In the genomic region with DNA sequence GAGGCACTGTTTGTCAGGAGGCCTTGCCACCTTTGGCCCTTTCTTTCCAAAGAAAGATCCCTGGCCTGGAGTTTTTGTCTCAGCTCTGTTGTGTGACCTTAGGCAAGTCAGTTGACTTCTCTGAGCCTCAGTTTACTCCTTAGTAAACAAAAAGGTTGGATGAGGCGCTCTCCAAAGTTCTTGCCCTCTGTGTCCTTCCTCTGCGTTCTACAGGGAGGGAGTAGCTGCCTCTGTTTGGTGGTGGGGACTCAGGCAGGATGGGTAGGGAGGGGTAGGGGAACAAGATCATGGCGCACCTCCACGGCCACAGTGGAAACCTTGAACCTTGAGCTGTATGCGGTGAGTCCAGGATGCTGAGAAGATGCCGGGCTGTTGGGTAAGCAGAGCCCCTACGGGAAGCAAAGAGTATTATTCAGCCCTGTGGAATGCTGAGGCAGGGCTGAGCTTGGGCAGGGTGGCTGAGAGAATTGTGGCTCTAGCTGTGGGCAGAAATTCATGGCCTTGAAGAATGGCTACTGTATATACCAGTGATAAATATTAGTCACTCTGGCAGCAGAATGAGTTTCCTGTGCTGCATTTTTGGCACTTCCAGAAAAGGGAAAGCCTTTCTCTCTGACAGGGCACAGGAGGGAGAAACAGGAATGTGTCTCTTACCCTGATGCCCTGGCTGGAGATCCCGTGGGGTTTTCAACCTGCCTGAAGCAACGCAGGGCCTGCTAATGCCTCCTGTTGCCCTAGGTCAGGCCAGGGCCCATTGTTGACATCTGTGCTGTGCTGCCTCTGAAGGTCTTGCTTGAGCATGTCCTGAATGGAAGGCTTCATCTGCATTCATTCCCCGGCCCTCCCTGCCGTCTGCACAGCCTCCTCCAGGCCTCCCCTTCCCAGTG, we compare ENCODE assay signal across 8 cellular contexts. TPM values are rescaled to one million over a fixed set of nuclear protein-coding genes. Genes with fewer than 3 reads are reported as not detected.
DNase-seq lines count a peak whose midpoint lies in the region; ATAC-seq and TF ChIP-seq lines count a peak whose summit lies in the region.

No MANE protein-coding gene starts in this region.

- no CpG with 5 or more reads among the region's 11 CpGs for WGBS in neuronal stem cell (ENCODE audit: extremely low coverage in 2 of 2, insufficient read length in 2 of 2, insufficient replicate concordance in 1 of 2), 2 donors

- H2BK5ac ChIP-seq in neuronal stem cell (ENCODE audit: low read length): no peak overlapping the region

- H4K8ac ChIP-seq in neuronal stem cell (ENCODE audit: low read depth, low read length): no peak overlapping the region

- CTCF ChIA-PET in OCI-LY7 (lab: Charles Lee; ENCODE audit: unreplicated experiment): interaction anchor here (0.7 kb wide), 1 partner anchor 19 kb away, joined by 3 read pairs; no protein-coding TSS in a partner anchor

- peaks cover 0 to under 1% (median 0%) of the 10 kb centered on the region in 11 experiments; a peak in 3 of 22 replicates for H3K9me3 ChIP-seq in BLaER1 treated with 17β-estradiol and CSF1 and Interleukin-3, amounts not matched to agents 10 nM and 100 nM (replicated peaks in 1 of 11)
- H3K9me3 ChIP-seq in OCI-LY7 (ENCODE audit: low read length): no peaks in the 10 kb centered on the region
- H3K9me3 ChIP-seq in neuronal stem cell (replicated peaks in 1 of 2; ENCODE audit: control insufficient read depth in 2 of 2, insufficient read depth in 1 of 2, low read depth in 1 of 2, low read length in 2 of 2): peaks cover 0 to 7% of the 10 kb centered on the region in 2 donors

- H3K4ac ChIP-seq in neuronal stem cell (ENCODE audit: low read length): no peak overlapping the region

- peaks cover 11% of the 10 kb centered on the region for H3K79me1 ChIP-seq in neuronal stem cell (ENCODE audit: low read depth, low read length)

- peak overlapping the region; percentile 53 to 84 (median 69); a peak in 17 of 22 replicates for H3K9ac ChIP-seq in BLaER1 treated with 17β-estradiol and CSF1 and Interleukin-3, amounts not matched to agents 10 nM and 100 nM
- no peak overlapping the region for H3K9ac ChIP-seq in neuronal stem cell (ENCODE audit: low read depth, low read length, poor library complexity)

- H3K79me2 ChIP-seq in OCI-LY7 (ENCODE audit: insufficient read depth, low read depth, low read length): peaks cover 78% of the 10 kb centered on the region

- no peak overlapping the region for H3K23ac ChIP-seq in neuronal stem cell (ENCODE audit: low read depth, low read length, poor library complexity)

- H3K4me3 ChIP-seq in BLaER1 treated with 17β-estradiol and CSF1 and Interleukin-3, amounts not matched to agents 10 nM and 100 nM: peak overlapping the region in 1 of 10 experiments; percentile 3; a peak in 2 of 20 replicates
- no peak overlapping the region for H3K4me3 ChIP-seq in OCI-LY7 (ENCODE audit: low read depth, low read length, poor library complexity, severe bottlenecking)
- no peak overlapping the region for H3K4me3 ChIP-seq in epithelial cell of proximal tubule (ENCODE audit: low read depth, low read length)
- H3K4me3 ChIP-seq in neuronal stem cell (ENCODE audit: low read length in 2 of 2): no peak overlapping the region

- peaks cover 99 to 100% (median 100%) of the 10 kb centered on the region in 10 experiments for H3K4me1 ChIP-seq in BLaER1 treated with 17β-estradiol and CSF1 and Interleukin-3, amounts not matched to agents 10 nM and 100 nM
- H3K4me1 ChIP-seq in OCI-LY7 (ENCODE audit: insufficient read depth, low read length, poor library complexity, severe bottlenecking): peaks cover 99% of the 10 kb centered on the region
- H3K4me1 ChIP-seq in neuronal stem cell (ENCODE audit: control insufficient read depth in 2 of 2, insufficient read depth in 1 of 2, low read depth in 1 of 2, low read length in 2 of 2): peaks cover 23 to 27% of the 10 kb centered on the region in 2 donors

- no peaks in the 10 kb centered on the region for H3K9me2 ChIP-seq in OCI-LY7 (ENCODE audit: insufficient read depth, low read length)

- H3K36me3 ChIP-seq in BLaER1 treated with 17β-estradiol and CSF1 and Interleukin-3, amounts not matched to agents 10 nM and 100 nM: peaks cover 0 to 69% (median 42%) of the 10 kb centered on the region in 11 experiments; a peak in 15 of 22 replicates
- peaks cover 29% of the 10 kb centered on the region; the same call in 1 of the 2 replicates for H3K36me3 ChIP-seq in OCI-LY7 (ENCODE audit: insufficient read depth, low read length)
- peaks cover 1 to 18% of the 10 kb centered on the region in 2 donors for H3K36me3 ChIP-seq in neuronal stem cell (replicated peaks in 1 of 2; ENCODE audit: control insufficient read depth in 2 of 2, insufficient read depth in 2 of 2, low read length in 2 of 2)

- H2AFZ ChIP-seq in OCI-LY7 (ENCODE audit: low read length): no peak overlapping the region
- H2AFZ ChIP-seq in neuronal stem cell (ENCODE audit: low read length): no peak overlapping the region

- H4K91ac ChIP-seq in neuronal stem cell (ENCODE audit: low read depth, low read length, poor library complexity): no peak overlapping the region

- peak overlapping the region; percentile 54 for H3K18ac ChIP-seq in neuronal stem cell (ENCODE audit: low read length)

- intact Hi-C loops in OCI-LY7 (cut with micrococcal nuclease; ENCODE audit: unreplicated experiment): no loop called here

- H2BK15ac ChIP-seq in neuronal stem cell (ENCODE audit: low read length): no peak overlapping the region

- peaks cover 53 to 100% (median 79%) of the 10 kb centered on the region in 11 experiments for H4K20me1 ChIP-seq in BLaER1 treated with 17β-estradiol and CSF1 and Interleukin-3, amounts not matched to agents 10 nM and 100 nM
- H4K20me1 ChIP-seq in OCI-LY7 (ENCODE audit: insufficient read depth, low read length): no peaks in the 10 kb centered on the region

- no peak overlapping the region for H2AK5ac ChIP-seq in neuronal stem cell (ENCODE audit: low read depth, low read length)

- TF ChIP-seq CTCF in OCI-LY7 (conservative IDR thresholded peaks at IDR 0.05; ENCODE audit: low read length) (no peak), epithelial cell of proximal tubule (conservative IDR thresholded peaks at IDR 0.05; ENCODE audit: low read depth, low read length) (peak; percentile 7)

- no peak overlapping the region for H2BK120ac ChIP-seq in neuronal stem cell (ENCODE audit: low read depth, low read length)

- no peak overlapping the region for H2BK12ac ChIP-seq in neuronal stem cell (ENCODE audit: low read length)

- DNase-seq in OCI-LY7 (ENCODE audit: low spot score) (no peak), epithelial cell of proximal tubule (ENCODE audit: low read depth) (peak; percentile 90), neuronal stem cell (ENCODE audit: low spot score) (no peak), activated gamma-delta T cell treated with Interleukin-2 at 50 U/mL for 16 hours (no peak)

- no TSS peak for BruUV-seq in OCI-LY7 (replicated peaks; lab: Mats Ljungman, UMichigan)

- peak overlapping the region in 10 of 11 experiments; percentile 21 to 97 (median 93); a peak in 19 of 22 replicates for H3K27ac ChIP-seq in BLaER1 treated with 17β-estradiol and CSF1 and Interleukin-3, amounts not matched to agents 10 nM and 100 nM
- H3K27ac ChIP-seq in OCI-LY7 (ENCODE audit: low read depth, low read length, poor library complexity, severe bottlenecking) (peak overlapping the region; percentile 31), neuronal stem cell (replicated peaks; ENCODE audit: low read length) (no peak overlapping the region)

- no peak overlapping the region for H3K14ac ChIP-seq in neuronal stem cell (ENCODE audit: low read length)

- peak overlapping the region; percentile 83 to 95 (median 90) for H3K4me2 ChIP-seq in BLaER1 treated with 17β-estradiol and CSF1 and Interleukin-3, amounts not matched to agents 10 nM and 100 nM
- H3K4me2 ChIP-seq in OCI-LY7 (ENCODE audit: low read length) (peak overlapping the region; percentile 30), neuronal stem cell (ENCODE audit: insufficient read depth, low read length, poor library complexity, severe bottlenecking) (no peak overlapping the region)

- no peak for ATAC-seq in HG02763 (IDR thresholded peaks at IDR 0.05; ENCODE audit: unreplicated experiment)
- no peak for ATAC-seq in GM18517 (IDR thresholded peaks at IDR 0.05; ENCODE audit: unreplicated experiment)
- ATAC-seq in HG03095 (IDR thresholded peaks at IDR 0.05; ENCODE audit: unreplicated experiment): no peak

- no peaks in the 10 kb centered on the region for H3K27me3 ChIP-seq in BLaER1 treated with 17β-estradiol and CSF1 and Interleukin-3, amounts not matched to agents 10 nM and 100 nM
- H3K27me3 ChIP-seq in neuronal stem cell (ENCODE audit: control insufficient read depth in 3 of 3, insufficient read depth in 3 of 3, low read depth in 1 of 3, low read length in 3 of 3): no peaks in the 10 kb centered on the region

- POLR2A ChIA-PET in OCI-LY7 (lab: Charles Lee): interaction anchor here (0.6 kb wide), 2 partner anchors 18 to 25 kb away, joined by 3 read pairs; no protein-coding TSS in a partner anchor

RNA-seq across cellular contexts. Expression of a gene that starts 39.9 kb away (rescaled TPM):
- total RNA-seq in OCI-LY7 (2014; rRNA removed; shearing (Covaris generic)): 32.8 and 41.2 TPM in 2 replicates
- total RNA-seq in OCI-LY7 (2022): 77.8 and 84.5 TPM in 2 replicates
- total RNA-seq in epithelial cell of proximal tubule: 58.2 and 97.4 TPM in 2 replicates
- 32.6 TPM for polyA plus RNA-seq in neuronal stem cell (2013, experiment 1 of 2)
- 32.9 TPM for polyA plus RNA-seq in neuronal stem cell (2013, experiment 2 of 2)
